ENCODE assay signal across 1 cellular context in the genomic region with DNA sequence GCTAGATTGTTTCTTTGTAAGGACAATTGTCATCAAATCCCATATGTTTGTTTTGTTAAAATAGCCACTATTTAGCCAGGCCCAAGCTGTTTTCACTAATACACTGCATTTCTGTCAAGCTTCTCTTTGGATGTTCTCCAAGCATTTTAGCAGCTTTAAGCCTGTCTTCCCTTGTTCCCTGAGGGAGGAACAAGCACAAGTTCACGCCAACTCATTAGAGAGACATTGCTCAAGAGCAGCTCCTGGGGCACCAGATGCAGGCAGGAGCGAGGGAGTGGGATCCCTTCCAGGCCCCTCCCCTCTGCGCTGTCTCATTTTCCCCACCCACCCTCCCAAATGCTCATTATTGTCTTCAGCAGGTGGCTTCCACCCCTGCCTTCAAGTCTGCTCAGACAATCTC.
TF ChIP-seq lines count a peak whose summit lies in the region.

No MANE protein-coding gene starts in this region.

TF ChIP-seq in HepG2, 621 proteins besides CTCF, POLR2A, EP300 and RAD21:
- no peak for TF ChIP-seq NFIC (IDR thresholded peaks at IDR 0.05; ENCODE audit: low read length)
- TF ChIP-seq MXD4 (CRISPR knock-in tag; IDR thresholded peaks at IDR 0.05) = no peak
- no peak for TF ChIP-seq ZNF30 (CRISPR knock-in tag; IDR thresholded peaks at IDR 0.05)
- no peak for TF ChIP-seq RARG (CRISPR knock-in tag; IDR thresholded peaks at IDR 0.05; ENCODE audit: low read depth)
- TF ChIP-seq ZNF879 (CRISPR knock-in tag; IDR thresholded peaks at IDR 0.05) = no peak
